ENCODE assay signal across 10 cellular contexts in genomic region chr2:143132360-143132759, GRCh38. TPM values are rescaled to one million over a fixed set of nuclear protein-coding genes. Genes with fewer than 3 reads are reported as not detected.
DNase-seq lines count a peak whose midpoint lies in the region; ATAC-seq and FAIRE-seq lines count a peak whose summit lies in the region.
"Had no signal": no experiment of that assay in that cellular context is flagged by ENCODE, and none has a peak within 500 bp of the region (broad histone marks: within the 10 kb centered on the region; RNA-seq: fewer than 3 reads in every experiment).

No MANE protein-coding gene starts in this region.

- ATAC-seq in HG03520 (IDR thresholded peaks at IDR 0.05; ENCODE audit: unreplicated experiment), result peak; percentile 22
- ATAC-seq in activated CD8-positive, alpha-beta T cell treated with anti-CD3 and anti-CD28 coated beads, Interleukin-2, amount 10 ng/mL, durations not matched to agents 7 days and 5 days, result peak; percentile 8

- H3K4me3 Mint-ChIP-seq in activated CD8-positive, alpha-beta T cell treated with anti-CD3 and anti-CD28 coated beads, Interleukin-2, amount 10 ng/mL, durations not matched to agents 7 days and 5 days, result peak overlapping the region; percentile 77
- peak overlapping the region; percentile 74 for H3K4me3 Mint-ChIP-seq in stimulated activated naive CD8-positive, alpha-beta T cell treated with anti-CD3 and anti-CD28 coated beads, Interleukin-15, Interleukin-2, amounts not matched to agents 100 ng/mL and 50 ng/mL, for 24 hours

- DNase-seq in activated effector memory CD4-positive, alpha-beta T cell treated with anti-CD3 and anti-CD28 coated beads, Interleukin-2, amount 50 U/mL, for 16 hours, result peak; percentile 68
- no peak for DNase-seq in activated effector memory CD4-positive, alpha-beta T cell treated with Interleukin-2 at 50 U/mL for 16 hours
- DNase-seq in activated CD8-positive, alpha-beta T cell treated with anti-CD3 and anti-CD28 coated beads, Interleukin-2, amount 10 ng/mL, durations not matched to agents 7 days and 5 days, result peak; percentile 32
- DNase-seq in frontal cortex (ENCODE audit: low spot score in 2 of 2) (no peak), kidney glomerular epithelial cell (lab: John Stamatoyannopoulos, UW) (no peak), NCI-H2227 (lab: John Stamatoyannopoulos, UW; ENCODE audit: unreplicated experiment) (no peak)
- DNase-seq: NCI-H510A treated with DMSO at 0.1 percent for 48 hours; stimulated activated CD4-positive, alpha-beta T cell treated with anti-CD3 and anti-CD28 coated beads, Interleukin-2, amount 100 ng/mL, for 48 hours had no signal

- H3K36me3 Mint-ChIP-seq in activated CD8-positive, alpha-beta T cell treated with anti-CD3 and anti-CD28 coated beads, Interleukin-2, amount 10 ng/mL, durations not matched to agents 7 days and 5 days (ENCODE audit: low read depth), result peaks cover 54% of the 10 kb centered on the region
- peaks cover 32% of the 10 kb centered on the region for H3K36me3 Mint-ChIP-seq in stimulated activated naive CD8-positive, alpha-beta T cell treated with anti-CD3 and anti-CD28 coated beads, Interleukin-15, Interleukin-2, amounts not matched to agents 100 ng/mL and 50 ng/mL, for 24 hours (ENCODE audit: low read depth)

- H3K27me3 Mint-ChIP-seq in activated CD8-positive, alpha-beta T cell treated with anti-CD3 and anti-CD28 coated beads, Interleukin-2, amount 10 ng/mL, durations not matched to agents 7 days and 5 days (ENCODE audit: low read depth), result no peaks in the 10 kb centered on the region
- no peaks in the 10 kb centered on the region for H3K27me3 Mint-ChIP-seq in stimulated activated naive CD8-positive, alpha-beta T cell treated with anti-CD3 and anti-CD28 coated beads, Interleukin-15, Interleukin-2, amounts not matched to agents 100 ng/mL and 50 ng/mL, for 24 hours

- H3K27ac Mint-ChIP-seq in activated CD8-positive, alpha-beta T cell treated with anti-CD3 and anti-CD28 coated beads, Interleukin-2, amount 10 ng/mL, durations not matched to agents 7 days and 5 days, result peak overlapping the region; percentile 53
- peak overlapping the region; percentile 81 for H3K27ac Mint-ChIP-seq in stimulated activated naive CD8-positive, alpha-beta T cell treated with anti-CD3 and anti-CD28 coated beads, Interleukin-15, Interleukin-2, amounts not matched to agents 100 ng/mL and 50 ng/mL, for 24 hours

- H3K4me1 Mint-ChIP-seq in activated CD8-positive, alpha-beta T cell treated with anti-CD3 and anti-CD28 coated beads, Interleukin-2, amount 10 ng/mL, durations not matched to agents 7 days and 5 days (ENCODE audit: low read depth), result peaks cover 57% of the 10 kb centered on the region
- H3K4me1 Mint-ChIP-seq in stimulated activated naive CD8-positive, alpha-beta T cell treated with anti-CD3 and anti-CD28 coated beads, Interleukin-15, Interleukin-2, amounts not matched to agents 100 ng/mL and 50 ng/mL, for 24 hours (ENCODE audit: low read depth), result peaks cover 77% of the 10 kb centered on the region

- CTCF ChIA-PET in activated CD8-positive, alpha-beta T cell treated with anti-CD3 and anti-CD28 coated beads, Interleukin-2, amount 10 ng/mL, durations not matched to agents 7 days and 5 days (lab: Charles Lee), result interaction anchor here (0.7 to 8.6 kb wide), 12 partner anchors 9 to 126 kb away, joined by 3 to 106 read pairs (median 5); no protein-coding TSS in a partner anchor

- FAIRE-seq in frontal cortex (lab: Jason Lieb, UNC), result no peak

- POLR2A ChIA-PET in activated CD8-positive, alpha-beta T cell treated with anti-CD3 and anti-CD28 coated beads, Interleukin-2, amount 10 ng/mL, durations not matched to agents 7 days and 5 days (lab: Charles Lee), result interaction anchor here (1.1 to 2.4 kb wide), 4 partner anchors 9 to 127 kb away, joined by 3 to 11 read pairs (median 5); no protein-coding TSS in a partner anchor

- no peaks in the 10 kb centered on the region for H3K9me3 Mint-ChIP-seq in activated CD8-positive, alpha-beta T cell treated with anti-CD3 and anti-CD28 coated beads, Interleukin-2, amount 10 ng/mL, durations not matched to agents 7 days and 5 days (ENCODE audit: insufficient read depth)
- H3K9me3 Mint-ChIP-seq in stimulated activated naive CD8-positive, alpha-beta T cell treated with anti-CD3 and anti-CD28 coated beads, Interleukin-15, Interleukin-2, amounts not matched to agents 100 ng/mL and 50 ng/mL, for 24 hours, result no peaks in the 10 kb centered on the region

RNA-seq across cellular contexts. Expression of gene ARHGAP15, which starts 3.1 kb away (rescaled TPM):
- 100 to 1,000 TPM; 154 to 158 TPM for total RNA-seq in activated CD8-positive, alpha-beta T cell treated with anti-CD3 and anti-CD28 coated beads, Interleukin-2, amount 10 ng/mL, durations not matched to agents 7 days and 5 days
- total RNA-seq in frontal cortex, result 19.2 TPM

Comparison
In these comparisons a context has a peak if more than half of its experiments do, and no peak if none do; other contexts are left out.
1. DNase-seq: peak in activated effector memory CD4-positive, alpha-beta T cell treated with anti-CD3 and anti-CD28 coated beads, Interleukin-2, amount 50 U/mL, for 16 hours (single experiment) and activated CD8-positive, alpha-beta T cell treated with anti-CD3 and anti-CD28 coated beads, Interleukin-2, amount 10 ng/mL, durations not matched to agents 7 days and 5 days (single experiment); none in activated effector memory CD4-positive, alpha-beta T cell treated with Interleukin-2 at 50 U/mL for 16 hours (single experiment), frontal cortex (0 of 2), kidney glomerular epithelial cell (single experiment) and NCI-H2227 (single experiment).